ENCODE assay signal across 1 cellular context in the genomic region with DNA sequence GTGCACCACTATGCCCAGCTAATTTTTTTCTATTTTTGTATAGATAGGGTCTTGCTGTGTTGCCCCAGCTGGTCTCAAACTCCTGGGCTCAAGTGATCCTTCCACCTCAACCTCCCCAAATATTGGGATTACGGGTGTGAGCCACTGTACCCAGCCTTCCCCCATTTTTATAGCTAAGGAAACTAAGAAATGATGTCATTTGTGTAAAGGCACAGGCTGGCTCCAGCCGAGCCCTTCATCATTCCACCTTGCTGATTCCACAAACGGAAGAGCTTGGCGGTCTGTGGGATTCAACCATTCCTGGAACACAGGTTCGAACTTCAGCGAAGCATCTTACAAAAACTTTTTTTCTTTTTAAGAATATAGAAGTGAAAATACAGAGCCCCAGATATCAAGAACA.
TF ChIP-seq lines count a peak whose summit lies in the region.

No MANE protein-coding gene starts in this region.

TF ChIP-seq in HepG2, 621 proteins besides CTCF, POLR2A, EP300 and RAD21:
- no peak for TF ChIP-seq ZNF672 (CRISPR knock-in tag; IDR thresholded peaks at IDR 0.05)
- TF ChIP-seq ATF7 (IDR thresholded peaks at IDR 0.05): peak; percentile 53
- no peak for TF ChIP-seq ATF7 (CRISPR knock-in tag; IDR thresholded peaks at IDR 0.05)
